In the genomic region with DNA sequence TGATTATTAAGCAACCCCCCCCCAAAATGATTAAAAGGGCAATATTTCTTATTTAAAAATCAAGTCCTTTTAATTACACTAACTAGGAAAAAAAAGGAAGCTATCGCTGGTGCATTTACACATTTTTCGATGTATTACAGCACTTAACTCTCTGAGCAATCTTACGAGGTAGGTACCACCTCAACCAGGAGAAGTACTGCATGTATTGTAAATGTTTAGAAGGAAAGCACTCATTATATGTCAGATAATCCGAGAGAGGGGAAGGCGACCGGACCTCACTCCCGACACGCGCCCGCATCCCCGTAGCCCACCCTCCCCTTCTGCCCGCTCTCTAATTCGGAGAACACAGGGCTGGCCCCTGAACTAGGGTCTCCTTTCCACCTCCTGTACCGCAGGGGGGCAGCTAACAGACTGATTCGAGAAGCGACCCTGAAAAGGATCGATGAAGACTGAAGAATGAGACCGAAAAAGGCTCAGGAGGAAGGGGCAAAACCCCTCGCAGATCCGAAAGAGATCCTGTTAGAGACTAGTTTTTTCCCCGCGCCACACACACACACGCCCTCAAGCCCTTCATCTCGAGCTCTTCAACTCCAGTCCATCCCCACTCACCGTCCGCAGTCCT, we compare ENCODE assay signal across 8 cellular contexts. TPM values are rescaled to one million over a fixed set of nuclear protein-coding genes. Genes with fewer than 3 reads are reported as not detected.
A peak's percentile ranks its signal among the peaks of the same experiment; 100 is the strongest.
DNase-seq lines count a peak whose midpoint lies in the region; ATAC-seq and TF ChIP-seq lines count a peak whose summit lies in the region.

No MANE protein-coding gene starts in this region.

- intact Hi-C loops in activated naive CD4-positive, alpha-beta T cell treated with anti-CD3 and anti-CD28 coated beads for 36 hours (cut with micrococcal nuclease): loop anchor here (1.0 to 10.0 kb wide), 5 partner anchors 32 to 1890 kb away; a partner anchor contains a TSS

- TF ChIP-seq CTCF in astrocyte of the spinal cord (IDR thresholded peaks at IDR 0.05; ENCODE audit: low read depth, low read length): no peak

- H3K4me1 Mint-ChIP-seq in activated naive CD4-positive, alpha-beta T cell treated with anti-CD3 and anti-CD28 coated beads for 36 hours (ENCODE audit: low read depth): peaks cover 52% of the 10 kb centered on the region
- peaks cover 31% of the 10 kb centered on the region for H3K4me1 Mint-ChIP-seq in memory B cell

- peak overlapping the region; percentile 95 for H3K27ac Mint-ChIP-seq in activated naive CD4-positive, alpha-beta T cell treated with anti-CD3 and anti-CD28 coated beads for 36 hours
- peak overlapping the region; percentile 81 for H3K27ac Mint-ChIP-seq in memory B cell

- no peaks in the 10 kb centered on the region for H3K27me3 Mint-ChIP-seq in activated naive CD4-positive, alpha-beta T cell treated with anti-CD3 and anti-CD28 coated beads for 36 hours (ENCODE audit: low read depth)
- no peaks in the 10 kb centered on the region for H3K27me3 Mint-ChIP-seq in memory B cell

- no peak for DNase-seq in activated naive CD4-positive, alpha-beta T cell treated with anti-CD3 and anti-CD28 coated beads for 36 hours
- no peak for DNase-seq in activated naive CD4-positive, alpha-beta T cell treated with Interleukin-2 at 50 U/mL for 16 hours
- DNase-seq in astrocyte of the spinal cord (ENCODE audit: low read depth, low spot score) (no peak), memory B cell (ENCODE audit: low spot score in 2 of 2) (no peak), NCI-H187 treated with DMSO at 0.1 percent for 48 hours (lab: John Stamatoyannopoulos, UW) (no peak), NAMALWA (ENCODE audit: low spot score) (no peak)

- CTCF ChIA-PET in activated naive CD4-positive, alpha-beta T cell treated with anti-CD3 and anti-CD28 coated beads for 36 hours (lab: Charles Lee): interaction anchor here (0.7 to 3.4 kb wide), 4 partner anchors 12 to 716 kb away, joined by 3 to 16 read pairs (median 4); no protein-coding TSS in a partner anchor

- in situ Hi-C loops in astrocyte of the spinal cord (cut with HindIII; ENCODE audit: low sequenced_read_pairs): no loop called here

- peak overlapping the region; percentile 77 for H3K4me3 ChIP-seq in astrocyte of the spinal cord (ENCODE audit: low read depth, low read length)

- ATAC-seq in HG03175 (IDR thresholded peaks at IDR 0.05; ENCODE audit: unreplicated experiment): peak; percentile 6
- ATAC-seq in memory B cell (ENCODE audit: low read depth): peak; percentile 4
- no peak for ATAC-seq in HG03280 (IDR thresholded peaks at IDR 0.05; ENCODE audit: unreplicated experiment)

- H3K9me3 Mint-ChIP-seq in activated naive CD4-positive, alpha-beta T cell treated with anti-CD3 and anti-CD28 coated beads for 36 hours: no peaks in the 10 kb centered on the region
- no peaks in the 10 kb centered on the region for H3K9me3 Mint-ChIP-seq in memory B cell

- peaks cover 36% of the 10 kb centered on the region for H3K36me3 Mint-ChIP-seq in activated naive CD4-positive, alpha-beta T cell treated with anti-CD3 and anti-CD28 coated beads for 36 hours (ENCODE audit: low read depth)
- peaks cover 15% of the 10 kb centered on the region for H3K36me3 Mint-ChIP-seq in memory B cell

- H3K4me3 Mint-ChIP-seq in activated naive CD4-positive, alpha-beta T cell treated with anti-CD3 and anti-CD28 coated beads for 36 hours: peak overlapping the region; percentile 99
- peak overlapping the region; percentile 96 for H3K4me3 Mint-ChIP-seq in memory B cell

RNA-seq across cellular contexts. Expression of a gene that starts 0.3 kb away (rescaled TPM):
- total RNA-seq in activated naive CD4-positive, alpha-beta T cell treated with anti-CD3 and anti-CD28 coated beads for 36 hours: 10 to 100 TPM; 14.5 TPM

RNA-seq across cellular contexts. Expression of a gene that starts 0.4 kb away (rescaled TPM):
- 10 to 100 TPM; 27.4 to 28.1 TPM for total RNA-seq in activated naive CD4-positive, alpha-beta T cell treated with anti-CD3 and anti-CD28 coated beads for 36 hours
